Comparison of ENCODE assay signal across 8 cellular contexts in genomic region chr7:94004024-94004945, GRCh38. TPM values are rescaled to one million over a fixed set of nuclear protein-coding genes. Genes with fewer than 3 reads are reported as not detected.
DNase-seq lines count a peak whose midpoint lies in the region; ATAC-seq lines count a peak whose summit lies in the region.

A gene with protein sequence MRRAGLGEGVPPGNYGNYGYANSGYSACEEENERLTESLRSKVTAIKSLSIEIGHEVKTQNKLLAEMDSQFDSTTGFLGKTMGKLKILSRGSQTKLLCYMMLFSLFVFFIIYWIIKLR (minus strand): TSS chr7:94004355. CDS start chr7:94004216, 139 bp downstream.

- no peaks in the 10 kb centered on the region for H3K9me3 Mint-ChIP-seq in effector memory CD8-positive, alpha-beta T cell

- peak within 1 kb of the TSS; percentile 97 to 98 for H3K4me3 Mint-ChIP-seq in effector memory CD8-positive, alpha-beta T cell

- peak; percentile 93 for ATAC-seq in GM21360 (IDR thresholded peaks at IDR 0.05; ENCODE audit: unreplicated experiment)
- peak; percentile 95 for ATAC-seq in effector memory CD8-positive, alpha-beta T cell (replicated peaks)

- DNase-seq in COLO668 (lab: John Stamatoyannopoulos, UW; ENCODE audit: unreplicated experiment) (peak; percentile 96), HT1080 (ENCODE audit: low read depth) (peak; percentile 94), NOMO-1 treated with DMSO at 0.1 percent for 48 hours (lab: John Stamatoyannopoulos, UW; ENCODE audit: unreplicated experiment) (peak; percentile 100), medulla oblongata (ENCODE audit: extremely low spot score) (peak; percentile 99)
- DNase-seq in activated CD8-positive, alpha-beta memory T cell treated with anti-CD3 and anti-CD28 coated beads for 4 hours (ENCODE audit: low read depth in 2 of 2), result peak; percentile 88 to 89
- peak; percentile 91 to 92 (median 92) for DNase-seq in effector memory CD8-positive, alpha-beta T cell
- peak; percentile 88 for DNase-seq in stimulated activated CD8-positive, alpha-beta memory T cell treated with anti-CD3 and anti-CD28 coated beads, Interleukin-12 subunit alpha, Interleukin-12 subunit beta, amount 100 ng/mL, for 1 hour (ENCODE audit: low read depth)

- H3K4me1 Mint-ChIP-seq in effector memory CD8-positive, alpha-beta T cell (ENCODE audit: low read depth in 2 of 2), result peaks cover 26 to 39% of the 10 kb centered on the region in 2 donors

- H3K27ac Mint-ChIP-seq in effector memory CD8-positive, alpha-beta T cell, result peak within 1 kb of the TSS; percentile 99 to 100

- peaks cover 18% of the 10 kb centered on the region for H3K36me3 Mint-ChIP-seq in effector memory CD8-positive, alpha-beta T cell (ENCODE audit: insufficient read depth)

- no peaks in the 10 kb centered on the region for H3K27me3 Mint-ChIP-seq in effector memory CD8-positive, alpha-beta T cell

RNA-seq across cellular contexts. Expression of the gene that starts here (rescaled TPM):
- total RNA-seq in HT1080 (2014; rRNA removed; shearing (Covaris generic)), result 21.0 and 27.2 TPM in 2 replicates
- 42.9 and 45.5 TPM in 2 replicates for polyA plus RNA-seq in HT1080 (2015; cell fraction: cytosol; rRNA removed)
- 35.1 and 42.4 TPM in 2 replicates for polyA plus RNA-seq in HT1080 (2015; cell fraction: nucleus; rRNA removed)

Comparison
In these comparisons a context has a peak if more than half of its experiments do, and no peak if none do; other contexts are left out.
1. Peak in every context shown above with its lines: DNase-seq and ATAC-seq.